Comparison of ENCODE assay signal across 24 cellular contexts in the genomic region with DNA sequence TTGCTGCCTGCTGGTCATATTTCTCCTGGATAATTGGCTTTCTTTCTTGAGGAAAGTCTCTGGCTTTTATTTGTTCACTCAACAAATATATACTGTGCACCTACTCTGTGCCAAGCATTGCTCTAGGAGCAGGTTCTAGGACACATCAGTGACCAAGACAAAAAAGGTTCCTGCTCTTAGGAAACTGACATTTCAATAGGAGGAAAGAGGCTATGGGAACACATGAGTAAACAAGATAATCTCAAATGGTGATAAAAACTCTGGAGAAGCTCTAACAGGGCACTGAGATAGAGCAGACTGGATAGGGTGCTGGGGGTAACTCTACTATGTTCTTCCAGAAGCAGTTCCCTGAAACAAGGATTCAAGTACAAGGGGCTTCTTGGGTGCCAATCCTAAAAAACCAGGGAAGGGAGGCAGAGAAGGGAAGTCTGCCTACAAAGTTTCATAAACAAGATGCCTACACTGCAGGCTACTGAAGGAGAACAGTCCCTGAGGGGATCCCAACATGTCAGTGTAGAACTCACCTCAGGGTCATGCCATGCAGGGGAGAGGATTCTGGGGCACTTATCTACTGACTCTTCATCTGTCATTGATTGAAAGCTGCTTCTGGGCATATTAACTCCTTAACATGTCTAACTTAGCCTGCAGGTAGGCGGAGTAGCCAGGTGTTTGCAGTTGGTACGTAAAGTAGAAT.
"Had no signal": no experiment of that assay in that cellular context is flagged by ENCODE, and none has a peak within 500 bp of the region (broad histone marks: within the 10 kb centered on the region; RNA-seq: fewer than 3 reads in every experiment).

No MANE protein-coding gene starts in this region.

- H3K4me1 ChIP-seq: ascending aorta, body of pancreas had no signal

- ATAC-seq: activated CD8-positive, alpha-beta memory T cell treated with anti-CD3 and anti-CD28 coated beads, Interleukin-2, amount 10 ng/mL, durations not matched to agents 7 days and 5 days; PC-3; T-helper 17 cell had no signal

- H3K9me3 ChIP-seq: ascending aorta, body of pancreas, MG63 had no signal

- H3K27me3 ChIP-seq: ascending aorta, body of pancreas, MG63 had no signal

- H3K27ac ChIP-seq: ascending aorta, body of pancreas had no signal

- DNase-seq: activated B cell treated with CpG ODN at 0.5 μM for 24 hours; activated CD4-positive, alpha-beta T cell treated with anti-CD3 and anti-CD28 coated beads for 1 hour; activated CD4-positive, alpha-beta T cell treated with anti-CD3 and anti-CD28 coated beads, Interleukin-2, amount 10 ng/mL, durations not matched to agents 24 days and 14 days; activated CD4-positive, alpha-beta T cell treated with anti-CD3 and anti-CD28 coated beads, Interleukin-2, amount 50 U/mL, for 48 hours; activated CD8-positive, alpha-beta memory T cell treated with anti-CD3 and anti-CD28 coated beads, Interleukin-2, amount 10 ng/mL, durations not matched to agents 7 days and 5 days; activated effector memory CD4-positive, alpha-beta T cell treated with Interleukin-2 at 50 U/mL for 16 hours; activated naive CD4-positive, alpha-beta T cell; activated T-cell treated with anti-CD3 and anti-CD28 coated beads, Interleukin-2, amount 50 U/mL, for 24 hours; amniotic stem cell; body of pancreas; MG63; MV-4-11; NCI-H1092 treated with DMSO at 0.1 percent for 48 hours; NCI-H1417 treated with DMSO at 0.1 percent for 48 hours; NCI-H1694 treated with DMSO at 0.1 percent for 48 hours; NCI-H2029 treated with DMSO at 0.1 percent for 48 hours; NCI-H345; NCI-H510A; NCI-H69; PC-3; SIG-M5; T-helper 17 cell; T-helper 9 cell had no signal

- H3K4me3 ChIP-seq: ascending aorta, body of pancreas, MG63 had no signal

- H3K36me3 ChIP-seq: MG63 had no signal
